In genomic region chr20:21048841-21049273, GRCh38 we compare ENCODE assay signal across 8 cellular contexts. TPM values are rescaled to one million over a fixed set of nuclear protein-coding genes. Genes with fewer than 3 reads are reported as not detected.
DNase-seq lines count a peak whose midpoint lies in the region; ATAC-seq and TF ChIP-seq lines count a peak whose summit lies in the region.

No MANE protein-coding gene starts in this region.

- DNase-seq in NCI-H1417 (lab: John Stamatoyannopoulos, UW) (peak; percentile 20 to 47 (median 37)), NCI-H1417 treated with DMSO at 0.1 percent for 48 hours (lab: John Stamatoyannopoulos, UW) (no peak), IMR-90 (no peak), activated B cell treated with CpG ODN at 0.5 μM for 24 hours (peak; percentile 21), colonic mucosa (peak; percentile 54), osteoblast (ENCODE audit: insufficient read length, low spot score, missing footprints) (peak; percentile 54), suprapubic skin (ENCODE audit: low spot score in 2 of 2) (no peak)

- no peaks in the 10 kb centered on the region for H3K79me2 ChIP-seq in osteoblast (ENCODE audit: insufficient read depth, low read length)

- no peak overlapping the region for H3K4me3 Mint-ChIP-seq in activated B cell treated with CpG ODN at 0.5 μM for 24 hours

- peak; percentile 61; the same call in 1 of the 2 replicates for ATAC-seq in IMR-90 (ENCODE audit: low read depth)
- peak; percentile 25 for ATAC-seq in activated B cell treated with CpG ODN at 0.5 μM for 24 hours (ENCODE audit: low read depth)
- no peak for ATAC-seq in GM19397 (IDR thresholded peaks at IDR 0.05; ENCODE audit: unreplicated experiment)

- dilution Hi-C loops in IMR-90 (cut with HindIII; ENCODE audit: low sequenced_read_pairs, unreplicated experiment): no loop called here

- H2AFZ ChIP-seq in IMR-90 (replicated peaks; ENCODE audit: low read length, poor library complexity) (no peak overlapping the region), osteoblast (ENCODE audit: low read length) (no peak overlapping the region)

- in situ Hi-C loops in IMR-90 (cut with MboI; ENCODE audit: low sequenced_read_pairs): no loop called here

- no peak overlapping the region for H2BK5ac ChIP-seq in IMR-90 (ENCODE audit: low read depth, low read length, poor library complexity, severe bottlenecking)

- peak; percentile 38 for TF ChIP-seq RAD21 in IMR-90 (IDR thresholded peaks at IDR 0.05; ENCODE audit: low read length)

- H4K20me1 ChIP-seq in IMR-90 (ENCODE audit: insufficient read depth, low read length) (no peaks in the 10 kb centered on the region), osteoblast (ENCODE audit: insufficient read depth, low read length) (no peaks in the 10 kb centered on the region)

- intact Hi-C loops in IMR-90 (cut with micrococcal nuclease) (no loop called here), activated B cell treated with CpG ODN at 0.5 μM for 24 hours (cut with micrococcal nuclease) (loop anchor here (1.0 kb wide), 1 partner anchor 77 kb away; the partner anchor contains the start of gene KIZ), colonic mucosa (cut with DNase I) (loop anchor here (10.0 kb wide), 1 partner anchor 456 kb away; no protein-coding TSS in a partner anchor)

- H3K36me3 Mint-ChIP-seq in activated B cell treated with CpG ODN at 0.5 μM for 24 hours (ENCODE audit: low read depth): no peaks in the 10 kb centered on the region

- no peaks in the 10 kb centered on the region for H3K27me3 ChIP-seq in IMR-90 (ENCODE audit: control insufficient read depth, insufficient read depth, low read length)
- no peaks in the 10 kb centered on the region for H3K27me3 ChIP-seq in colonic mucosa
- no peaks in the 10 kb centered on the region for H3K27me3 ChIP-seq in osteoblast (ENCODE audit: insufficient read depth, low read length)
- peaks cover 25% of the 10 kb centered on the region for H3K27me3 ChIP-seq in suprapubic skin

- no peak overlapping the region for H3K23ac ChIP-seq in IMR-90 (ENCODE audit: low read depth, low read length)

- no peaks in the 10 kb centered on the region for H3K4me1 Mint-ChIP-seq in activated B cell treated with CpG ODN at 0.5 μM for 24 hours

- H3K56ac ChIP-seq in IMR-90 (ENCODE audit: extremely low read depth, insufficient read depth, low read length): no peak overlapping the region

- 20% methylated on average over 1 of the region's 5 CpGs; no CpG with 5 or more reads in 1 of the 2 experiments for WGBS in IMR-90 (ENCODE audit: extremely low coverage in 2 of 2, insufficient read length in 1 of 2), 2 experiments
- WGBS in suprapubic skin: 66% methylated on average over 5 of the region's 5 CpGs

- CTCF ChIA-PET in IMR-90 (lab: Yijun Ruan, JAX) (interaction anchor here (0.6 to 1.8 kb wide), 6 partner anchors 9 to 456 kb away, joined by 3 to 7 read pairs (median 4); no protein-coding TSS in a partner anchor), activated B cell treated with CpG ODN at 0.5 μM for 24 hours (lab: Charles Lee) (interaction anchor here (0.8 to 1.3 kb wide), 2 partner anchors 14 to 456 kb away, joined by 3 to 7 read pairs; no protein-coding TSS in a partner anchor)

- H3K9me3 ChIP-seq in IMR-90 (ENCODE audit: control insufficient read depth, insufficient read depth, low read length) (no peaks in the 10 kb centered on the region), colonic mucosa (no peaks in the 10 kb centered on the region), osteoblast (ENCODE audit: low read depth, low read length) (no peaks in the 10 kb centered on the region), suprapubic skin (no peaks in the 10 kb centered on the region)

- no peak overlapping the region for H2AK5ac ChIP-seq in IMR-90 (ENCODE audit: low read depth, low read length)

- no peak overlapping the region for H4K91ac ChIP-seq in IMR-90 (ENCODE audit: insufficient read depth, low read depth, low read length)

- no peak overlapping the region for H3K27ac Mint-ChIP-seq in activated B cell treated with CpG ODN at 0.5 μM for 24 hours

- H3K4ac ChIP-seq in IMR-90 (ENCODE audit: low read depth, low read length): no peak overlapping the region

- H3K27me3 Mint-ChIP-seq in activated B cell treated with CpG ODN at 0.5 μM for 24 hours: peaks cover 23% of the 10 kb centered on the region

- no peak overlapping the region for H3K18ac ChIP-seq in IMR-90 (ENCODE audit: low read depth, low read length)

- TF ChIP-seq CTCF in IMR-90 (conservative IDR thresholded peaks at IDR 0.05; ENCODE audit: low read depth, low read length) (peak; percentile 51), activated B cell treated with CpG ODN at 0.5 μM for 24 hours (IDR thresholded peaks at IDR 0.05) (peak; percentile 25), colonic mucosa (IDR thresholded peaks at IDR 0.05) (peak; percentile 70), osteoblast (IDR thresholded peaks at IDR 0.05; ENCODE audit: extremely low read depth, low read depth, low read length) (peak; percentile 61), suprapubic skin (IDR thresholded peaks at IDR 0.05) (peak in 1 of 2 donors; percentile 35)

- H3K27ac ChIP-seq in IMR-90 (ENCODE audit: insufficient read depth, low read length) (no peak overlapping the region), colonic mucosa (no peak overlapping the region), osteoblast (ENCODE audit: low read depth, low read length) (no peak overlapping the region), suprapubic skin (no peak overlapping the region)

- no peak overlapping the region for H2BK15ac ChIP-seq in IMR-90 (ENCODE audit: low read depth, low read length)

- POLR2A ChIA-PET in IMR-90 (lab: Charles Lee; ENCODE audit: unreplicated experiment) (no interaction called here), activated B cell treated with CpG ODN at 0.5 μM for 24 hours (lab: Charles Lee) (no interaction called here)

- H3K4me2 ChIP-seq in IMR-90 (ENCODE audit: low read depth, low read length) (no peak overlapping the region), osteoblast (ENCODE audit: insufficient read depth, low read length) (no peak overlapping the region)

- H3K36me3 ChIP-seq in IMR-90 (ENCODE audit: control insufficient read depth, insufficient read depth, low read length): no peaks in the 10 kb centered on the region
- H3K36me3 ChIP-seq in colonic mucosa: no peaks in the 10 kb centered on the region
- H3K36me3 ChIP-seq in osteoblast (ENCODE audit: insufficient read depth, low read length): no peaks in the 10 kb centered on the region
- no peaks in the 10 kb centered on the region for H3K36me3 ChIP-seq in suprapubic skin

- H3K9me1 ChIP-seq in IMR-90 (ENCODE audit: insufficient read depth, low read length): no peaks in the 10 kb centered on the region

- no peak overlapping the region for H2BK20ac ChIP-seq in IMR-90 (ENCODE audit: low read depth, low read length)

- no peak for TF ChIP-seq POLR2A in IMR-90 (IDR thresholded peaks at IDR 0.05; ENCODE audit: low read depth, low read length)
- TF ChIP-seq POLR2A in suprapubic skin (IDR thresholded peaks at IDR 0.05): no peak

- H3K4me1 ChIP-seq in IMR-90 (ENCODE audit: control insufficient read depth, insufficient read depth, low read length) (no peaks in the 10 kb centered on the region), colonic mucosa (no peaks in the 10 kb centered on the region), osteoblast (ENCODE audit: insufficient read depth, low read length) (no peaks in the 10 kb centered on the region), suprapubic skin (no peaks in the 10 kb centered on the region)

- H3K9ac ChIP-seq in IMR-90 (ENCODE audit: low read depth, low read length) (no peak overlapping the region), colonic mucosa (ENCODE audit: low read depth in 2 of 2, low read length in 2 of 2) (no peak overlapping the region)

- H3K4me3 ChIP-seq in IMR-90 (ENCODE audit: insufficient read depth, low read depth, low read length) (no peak overlapping the region), colonic mucosa (no peak overlapping the region), osteoblast (ENCODE audit: insufficient read depth, low read length) (no peak overlapping the region), suprapubic skin (no peak overlapping the region)

- H3K9me3 Mint-ChIP-seq in activated B cell treated with CpG ODN at 0.5 μM for 24 hours: no peaks in the 10 kb centered on the region

- no peak overlapping the region for H2AK9ac ChIP-seq in IMR-90 (replicated peaks; ENCODE audit: low read depth, low read length, poor library complexity)

- H3K14ac ChIP-seq in IMR-90 (replicated peaks; ENCODE audit: low read depth, low read length): no peak overlapping the region

- no TSS peak for BruUV-seq in IMR-90 (replicated peaks; lab: Mats Ljungman, UMichigan)

- no peak overlapping the region for H4K8ac ChIP-seq in IMR-90 (ENCODE audit: low read depth in 2 of 2, low read length in 2 of 2)

- H2BK120ac ChIP-seq in IMR-90 (ENCODE audit: low read depth, low read length): no peak overlapping the region

- no peaks in the 10 kb centered on the region for H3K79me1 ChIP-seq in IMR-90 (ENCODE audit: low read depth in 1 of 2, low read length in 2 of 2)

- no peak overlapping the region for H4K5ac ChIP-seq in IMR-90 (ENCODE audit: low read depth, low read length)

- no peak for TF ChIP-seq EP300 in suprapubic skin (IDR thresholded peaks at IDR 0.05)

TF ChIP-seq in IMR-90, 13 proteins besides CTCF, POLR2A, EP300 and RAD21:
- TF ChIP-seq SMC3 (IDR thresholded peaks at IDR 0.05; ENCODE audit: low read depth, low read length): peak; percentile 50
- TF ChIP-seq MXI1 (IDR thresholded peaks at IDR 0.05; ENCODE audit: borderline replicate concordance, low read depth, low read length): no peak

RNA-seq across cellular contexts. Expression of gene LINC00237, which starts 57.3 kb away (rescaled TPM):
- total RNA-seq in IMR-90 (2012; rRNA removed) (not detected in 2 replicates), activated B cell treated with CpG ODN at 0.5 μM for 24 hours (0.17 TPM in 1 of 2 replicates, not detected in the other), colonic mucosa (not detected), osteoblast (not detected in 2 replicates), suprapubic skin (under 1 TPM in 1 of 4 donors, not detected in 3; 0.83 TPM)
- polyA plus RNA-seq in IMR-90 (2012; rRNA removed): not detected in 2 replicates
- not detected in 2 replicates for polyA plus RNA-seq in IMR-90 (2012; cell fraction: cytosol; rRNA removed)
- polyA plus RNA-seq in IMR-90 (2012; cell fraction: nucleus; rRNA removed; ENCODE audit: low replicate concordance): not detected in 2 replicates

Comparison
In these comparisons a context has a peak if more than half of its experiments do, and no peak if none do; other contexts are left out.
1. DNase-seq: peak in NCI-H1417 (3 of 3), activated B cell treated with CpG ODN at 0.5 μM for 24 hours (single experiment), colonic mucosa (single experiment) and osteoblast (single experiment); none in NCI-H1417 treated with DMSO at 0.1 percent for 48 hours (single experiment), IMR-90 (single experiment) and suprapubic skin (0 of 2).